Comparison of ENCODE assay signal across 22 cellular contexts in genomic region chr15:80582816-80583423, GRCh38.
DNase-seq lines count a peak whose midpoint lies in the region; ATAC-seq and TF ChIP-seq lines count a peak whose summit lies in the region.
"Had no signal": no experiment of that assay in that cellular context is flagged by ENCODE, and none has a peak within 500 bp of the region (broad histone marks: within the 10 kb centered on the region; RNA-seq: fewer than 3 reads in every experiment).

No MANE protein-coding gene starts in this region.

- no peaks in the 10 kb centered on the region for H3K9me2 ChIP-seq in GM23338 (ENCODE audit: insufficient read depth)

- peaks cover 19% of the 10 kb centered on the region for H3K4me1 Mint-ChIP-seq in GM23338
- H3K4me1 Mint-ChIP-seq in endothelial cell (ENCODE audit: unreplicated experiment) = peaks cover 8% of the 10 kb centered on the region
- no peaks in the 10 kb centered on the region for H3K4me1 Mint-ChIP-seq in neural crest cell
- H3K4me1 Mint-ChIP-seq: CD4-positive, alpha-beta memory T cell; IgD-negative memory B cell had no signal

- H3K36me3 Mint-ChIP-seq in GM23338 (ENCODE audit: low read depth) = no peaks in the 10 kb centered on the region
- no peaks in the 10 kb centered on the region for H3K36me3 Mint-ChIP-seq in endothelial cell (ENCODE audit: low read depth, unreplicated experiment)
- peaks cover 12% of the 10 kb centered on the region for H3K36me3 Mint-ChIP-seq in neural crest cell (ENCODE audit: low read depth)
- H3K36me3 Mint-ChIP-seq: CD4-positive, alpha-beta memory T cell; IgD-negative memory B cell had no signal

- H3K79me2 ChIP-seq in GM23338 (replicated peaks; ENCODE audit: insufficient read depth) = no peaks in the 10 kb centered on the region

- peaks cover 19% of the 10 kb centered on the region for H3K4me1 ChIP-seq in GM23338 (ENCODE audit: insufficient read depth)

- no peaks in the 10 kb centered on the region for H3K27me3 ChIP-seq in GM23338 (ENCODE audit: insufficient read depth)

- H3K27ac ChIP-seq in GM23338 (ENCODE audit: low read depth) (no peak overlapping the region), RWPE1 (peak overlapping the region; percentile 99)
- H3K27ac ChIP-seq: KMS-11, SK-N-MC had no signal

- H3K4me3 ChIP-seq in GM23338 = no peak overlapping the region
- H3K4me3 ChIP-seq: SK-N-MC had no signal

- H3K4me2 ChIP-seq in GM23338 = no peak overlapping the region
- H3K4me2 ChIP-seq: KMS-11 had no signal

- peaks cover 5% of the 10 kb centered on the region; the same call in 1 of the 2 replicates for H4K20me1 ChIP-seq in GM23338 (replicated peaks; ENCODE audit: insufficient read depth)

- H3K27me3 Mint-ChIP-seq in GM23338 (ENCODE audit: insufficient read depth, low read depth, poor library complexity) = no peaks in the 10 kb centered on the region
- H3K27me3 Mint-ChIP-seq in endothelial cell (ENCODE audit: unreplicated experiment) = peaks cover 8% of the 10 kb centered on the region
- H3K27me3 Mint-ChIP-seq in neural crest cell (ENCODE audit: low read depth) = no peaks in the 10 kb centered on the region

- no peak overlapping the region for H2AFZ ChIP-seq in GM23338

- DNase-seq in GM23338 (ENCODE audit: low spot score) = no peak
- no peak for DNase-seq in RWPE1 (ENCODE audit: low spot score)
- DNase-seq in endothelial cell (ENCODE audit: low spot score) = no peak
- DNase-seq in neural crest cell (ENCODE audit: low read depth, low spot score) = no peak
- no peak for DNase-seq in NCI-H2171 treated with DMSO at 0.1 percent for 48 hours (lab: John Stamatoyannopoulos, UW)
- DNase-seq in AML-193 (lab: John Stamatoyannopoulos, UW) = no peak
- DNase-seq in stimulated activated CD4-positive, alpha-beta T cell treated with anti-CD3 and anti-CD28 coated beads, Interleukin-4, amount 100 ng/mL, for 1 hour = no peak
- DNase-seq: C1 segment of cervical spinal cord; CD4-positive, alpha-beta memory T cell; COR-L47; MM.1S; NCI-H1048; NCI-H1417; NCI-H1694; NCI-H2029 treated with DMSO at 0.1 percent for 48 hours; NCI-H2227 treated with DMSO at 0.1 percent for 48 hours; NCI-H526 treated with DMSO at 0.1 percent for 48 hours; SIG-M5 had no signal

- peak overlapping the region; percentile 68; the same call in 1 of the 2 replicates for H3K27ac Mint-ChIP-seq in GM23338
- no peak overlapping the region for H3K27ac Mint-ChIP-seq in endothelial cell (ENCODE audit: unreplicated experiment)
- peak overlapping the region; percentile 83 for H3K27ac Mint-ChIP-seq in neural crest cell (ENCODE audit: unreplicated experiment)
- H3K27ac Mint-ChIP-seq: CD4-positive, alpha-beta memory T cell; IgD-negative memory B cell had no signal

- CTCF ChIA-PET in RWPE1 (lab: Yijun Ruan, JAX) = interaction anchor here (0.7 kb wide), 1 partner anchor 110 kb away, joined by 6 read pairs; no protein-coding TSS in a partner anchor

- H3F3A ChIP-seq in GM23338 (replicated peaks; ENCODE audit: low read depth) = no peaks in the 10 kb centered on the region

- POLR2A ChIA-PET in RWPE1 (lab: Yijun Ruan, JAX; ENCODE audit: low non-redundant PET) = no interaction called here

- H3K9me3 Mint-ChIP-seq in GM23338 (no peaks in the 10 kb centered on the region), endothelial cell (ENCODE audit: unreplicated experiment) (no peaks in the 10 kb centered on the region), neural crest cell (no peaks in the 10 kb centered on the region)
- H3K9me3 Mint-ChIP-seq: CD4-positive, alpha-beta memory T cell; IgD-negative memory B cell had no signal

- H3K4me3 Mint-ChIP-seq in GM23338 (no peak overlapping the region), endothelial cell (ENCODE audit: unreplicated experiment) (peak overlapping the region; percentile 18), neural crest cell (no peak overlapping the region)
- H3K4me3 Mint-ChIP-seq: CD4-positive, alpha-beta memory T cell; IgD-negative memory B cell had no signal

- TF ChIP-seq CTCF in GM23338 (conservative IDR thresholded peaks at IDR 0.05; ENCODE audit: low read depth in 2 of 2) = no peak
- no peak for TF ChIP-seq CTCF in RWPE1 (conservative IDR thresholded peaks at IDR 0.05; ENCODE audit: low read depth)
- no peak for TF ChIP-seq CTCF in endothelial cell (IDR thresholded peaks at IDR 0.05; ENCODE audit: unreplicated experiment)
- TF ChIP-seq CTCF in neural crest cell (conservative IDR thresholded peaks at IDR 0.05) = no peak

- H3K36me3 ChIP-seq in GM23338 (ENCODE audit: insufficient read depth) = no peaks in the 10 kb centered on the region

- no peak for ATAC-seq in GM23338
- no peak for ATAC-seq in HG03571 (IDR thresholded peaks at IDR 0.05; ENCODE audit: unreplicated experiment)

TF ChIP-seq in GM23338, 12 proteins besides CTCF, POLR2A, EP300 and RAD21:
- TF ChIP-seq JUNB (IDR thresholded peaks at IDR 0.05; ENCODE audit: unreplicated experiment) (no peak), ZNF331 (CRISPR knock-in tag; IDR thresholded peaks at IDR 0.05; ENCODE audit: low read depth) (no peak), EZH2 (IDR thresholded peaks at IDR 0.05; ENCODE audit: low read depth, unreplicated experiment) (no peak), ZNF462 (CRISPR knock-in tag; IDR thresholded peaks at IDR 0.05) (no peak)
